ENCODE assay signal across 12 cellular contexts in genomic region chr7:74575083-74575803, GRCh38.
DNase-seq lines count a peak whose midpoint lies in the region; ATAC-seq and TF ChIP-seq lines count a peak whose summit lies in the region.
"Had no signal": no experiment of that assay in that cellular context is flagged by ENCODE, and none has a peak within 500 bp of the region (broad histone marks: within the 10 kb centered on the region; RNA-seq: fewer than 3 reads in every experiment).

No MANE protein-coding gene starts in this region.

- H3K4me3 ChIP-seq in fibroblast of pulmonary artery (replicated peaks; ENCODE audit: low read depth, low read length) = no peak overlapping the region
- H3K4me3 ChIP-seq in skin epidermis = no peak overlapping the region
- H3K4me3 ChIP-seq: spleen had no signal

- no peak overlapping the region for H3K4me3 Mint-ChIP-seq in H9
- H3K4me3 Mint-ChIP-seq: activated B cell treated with CpG ODN at 0.5 μM for 24 hours; activated naive CD4-positive, alpha-beta T cell treated with anti-CD3 and anti-CD28 coated beads, Interleukin-2, amount 50 U/mL, for 24 hours; stimulated activated naive B cell treated with anti-CD40 and anti-IgM and Interleukin-4, amounts not matched to agents 10 μg/mL and 1 μg/mL and 100 μg/mL, for 72 hours had no signal

- H2BK12ac ChIP-seq in H9 (ENCODE audit: insufficient read length, low read depth, low read length) = no peak overlapping the region

- WGBS in H9 (ENCODE audit: extremely low coverage, insufficient read length, low lambda C conversion rate) = no CpG with 5 or more reads among the region's 12 CpGs

- no peaks in the 10 kb centered on the region for H3K23me2 ChIP-seq in H9 (ENCODE audit: insufficient read length, low read depth, low read length, poor library complexity, severe bottlenecking)

- no peak overlapping the region for H3K27ac ChIP-seq in H9 (ENCODE audit: insufficient read length, low read depth, low read length)
- H3K27ac ChIP-seq in skin epidermis = peak overlapping the region in 18 of 21 experiments; percentile 16 to 78 (median 62)
- H3K27ac ChIP-seq: spleen had no signal

- no peak overlapping the region for H3K4ac ChIP-seq in H9 (ENCODE audit: low read depth, low read length)

- no peak overlapping the region for H2BK5ac ChIP-seq in H9 (ENCODE audit: insufficient read length, low read length)

- H4K20me1 ChIP-seq in H9 (ENCODE audit: control insufficient read depth, insufficient read depth, insufficient read length) = no peaks in the 10 kb centered on the region

- H4K8ac ChIP-seq in H9 (replicated peaks; ENCODE audit: insufficient read length, low read depth, low read length) = no peak overlapping the region

- no peaks in the 10 kb centered on the region for H3K9me3 Mint-ChIP-seq in H9
- H3K9me3 Mint-ChIP-seq: activated B cell treated with CpG ODN at 0.5 μM for 24 hours; activated naive CD4-positive, alpha-beta T cell treated with anti-CD3 and anti-CD28 coated beads, Interleukin-2, amount 50 U/mL, for 24 hours; stimulated activated naive B cell treated with anti-CD40 and anti-IgM and Interleukin-4, amounts not matched to agents 10 μg/mL and 1 μg/mL and 100 μg/mL, for 72 hours had no signal

- H3K9ac ChIP-seq in H9 (ENCODE audit: extremely low read depth, insufficient read length, low read length) = no peak overlapping the region

- H3K4me1 Mint-ChIP-seq in H9 = peaks cover 2 to 8% of the 10 kb centered on the region in 2 experiments
- H3K4me1 Mint-ChIP-seq: activated naive CD4-positive, alpha-beta T cell treated with anti-CD3 and anti-CD28 coated beads, Interleukin-2, amount 50 U/mL, for 24 hours had no signal

- H3K4me1 ChIP-seq in H9 (ENCODE audit: insufficient read depth, low read length) = no peaks in the 10 kb centered on the region
- H3K4me1 ChIP-seq: spleen had no signal

- H2BK20ac ChIP-seq in H9 (ENCODE audit: low read depth, low read length, poor library complexity, severe bottlenecking) = no peak overlapping the region

- no peak overlapping the region for H3T11ph ChIP-seq in H9 (ENCODE audit: low read length)

- H2BK120ac ChIP-seq in H9 (ENCODE audit: low read depth, low read length, poor library complexity, severe bottlenecking) = no peak overlapping the region

- no peak overlapping the region for H3K18ac ChIP-seq in H9 (ENCODE audit: insufficient read length, low read depth, low read length)

- no peaks in the 10 kb centered on the region for H3K79me1 ChIP-seq in H9 (ENCODE audit: insufficient read depth, low read depth, low read length, poor library complexity, severe bottlenecking)

- DNase-seq in H9 (no peak), RKO (ENCODE audit: low spot score) (peak; percentile 52), fibroblast of pulmonary artery (ENCODE audit: low read depth) (peak; percentile 16)
- no peak for DNase-seq in effector CD4-positive, alpha-beta T cell
- DNase-seq in stimulated activated CD4-positive, alpha-beta T cell treated with anti-CD3 and anti-CD28 coated beads, Interleukin-2, amount 100 ng/mL, for 48 hours = no peak
- DNase-seq: activated B cell treated with CpG ODN at 0.5 μM for 24 hours; NCI-H748 treated with DMSO at 0.1 percent for 48 hours; spleen; stimulated activated naive B cell treated with anti-CD40 and anti-IgM and Interleukin-4, amounts not matched to agents 10 μg/mL and 1 μg/mL and 100 μg/mL, for 72 hours had no signal

- H3K27me3 ChIP-seq in H9 (ENCODE audit: insufficient read depth, low read length) = no peaks in the 10 kb centered on the region
- H3K27me3 ChIP-seq: spleen had no signal

- H3K4me2 ChIP-seq in H9 (ENCODE audit: insufficient read depth, insufficient read length, low read length) = no peak overlapping the region

- no peaks in the 10 kb centered on the region for H3K79me2 ChIP-seq in H9 (ENCODE audit: insufficient read depth, low read length)

- H3K56ac ChIP-seq in H9 (ENCODE audit: insufficient read length, low read depth, low read length) = no peak overlapping the region

- ATAC-seq in HG03097 (IDR thresholded peaks at IDR 0.05; ENCODE audit: low FRiP score, unreplicated experiment) = no peak
- ATAC-seq: stimulated activated naive B cell treated with anti-CD40 and anti-IgM and Interleukin-4, amounts not matched to agents 10 μg/mL and 1 μg/mL and 100 μg/mL, for 72 hours had no signal

- no peaks in the 10 kb centered on the region for H3K27me3 Mint-ChIP-seq in H9 (ENCODE audit: low read depth)
- H3K27me3 Mint-ChIP-seq: activated B cell treated with CpG ODN at 0.5 μM for 24 hours; activated naive CD4-positive, alpha-beta T cell treated with anti-CD3 and anti-CD28 coated beads, Interleukin-2, amount 50 U/mL, for 24 hours; stimulated activated naive B cell treated with anti-CD40 and anti-IgM and Interleukin-4, amounts not matched to agents 10 μg/mL and 1 μg/mL and 100 μg/mL, for 72 hours had no signal

- H3K27ac Mint-ChIP-seq in H9 = peak overlapping the region in 2 of 3 experiments; percentile 12 to 45; a peak in 5 of 7 replicates
- H3K27ac Mint-ChIP-seq: activated B cell treated with CpG ODN at 0.5 μM for 24 hours; activated naive CD4-positive, alpha-beta T cell treated with anti-CD3 and anti-CD28 coated beads, Interleukin-2, amount 50 U/mL, for 24 hours; stimulated activated naive B cell treated with anti-CD40 and anti-IgM and Interleukin-4, amounts not matched to agents 10 μg/mL and 1 μg/mL and 100 μg/mL, for 72 hours had no signal

- no peak overlapping the region for H4K5ac ChIP-seq in H9 (ENCODE audit: insufficient read length, low read depth, low read length)

- H3K23ac ChIP-seq in H9 (ENCODE audit: insufficient read length, low read depth, low read length) = no peak overlapping the region

- H3K9me3 ChIP-seq in H9 (ENCODE audit: control insufficient read depth, low read depth, low read length) = no peaks in the 10 kb centered on the region
- H3K9me3 ChIP-seq: spleen had no signal

- no peak overlapping the region for H2AK5ac ChIP-seq in H9 (ENCODE audit: insufficient read length, low read length)

- peaks cover 10 to 38% (median 34%) of the 10 kb centered on the region in 3 experiments; a peak in 6 of 7 replicates for H3K36me3 Mint-ChIP-seq in H9 (ENCODE audit: insufficient read depth in 1 of 3, low read depth in 3 of 3)
- H3K36me3 Mint-ChIP-seq: activated naive CD4-positive, alpha-beta T cell treated with anti-CD3 and anti-CD28 coated beads, Interleukin-2, amount 50 U/mL, for 24 hours had no signal

- no peak overlapping the region for H2AFZ ChIP-seq in H9 (ENCODE audit: low read length)

- H3K14ac ChIP-seq in H9 (ENCODE audit: insufficient read depth, low read length) = no peak overlapping the region; the same call in 1 of the 2 replicates

- H4K91ac ChIP-seq in H9 (ENCODE audit: insufficient read length, low read depth, low read length) = no peak overlapping the region

- no peak for TF ChIP-seq CTCF in H9 (conservative IDR thresholded peaks at IDR 0.05)
- TF ChIP-seq CTCF in fibroblast of pulmonary artery (IDR thresholded peaks at IDR 0.05; ENCODE audit: low read length, missing control alignments) = no peak

- H2BK15ac ChIP-seq in H9 (ENCODE audit: low read depth, low read length) = no peak overlapping the region

Comparison
In these comparisons a context has a peak if more than half of its experiments do, and no peak if none do; other contexts are left out.
1. DNase-seq: peak in RKO (single experiment) and fibroblast of pulmonary artery (single experiment); none in H9 (single experiment), effector CD4-positive, alpha-beta T cell (single experiment) and stimulated activated CD4-positive, alpha-beta T cell treated with anti-CD3 and anti-CD28 coated beads, Interleukin-2, amount 100 ng/mL, for 48 hours (0 of 2).